In the genomic region with DNA sequence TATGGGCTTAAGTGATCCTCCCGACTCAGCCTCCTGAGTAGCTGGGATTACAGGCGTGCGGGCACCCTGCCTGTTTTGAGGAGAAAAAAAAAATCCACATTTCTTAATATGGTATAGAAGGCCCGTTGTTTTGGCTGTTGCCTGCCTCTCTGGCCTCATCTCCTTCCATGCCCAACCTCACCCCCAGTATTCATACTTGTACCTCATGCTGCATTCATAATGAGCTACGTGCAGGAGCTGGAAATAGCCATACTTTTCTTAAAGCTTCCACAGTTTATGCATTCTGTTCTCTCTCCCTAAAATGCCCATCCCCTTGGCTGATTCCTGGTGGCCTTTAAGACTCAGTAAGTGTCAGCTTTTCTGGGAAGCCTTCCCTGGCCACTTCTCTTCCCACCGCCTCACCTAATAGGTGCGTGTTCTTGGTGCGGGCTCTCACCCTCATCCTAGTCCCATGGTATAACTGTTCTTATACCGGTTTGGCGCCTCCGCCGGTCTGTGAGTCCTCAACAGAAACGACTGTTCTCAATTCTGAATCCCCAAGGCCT, we compare ENCODE assay signal across 9 cellular contexts. TPM values are rescaled to one million over a fixed set of nuclear protein-coding genes. Genes with fewer than 3 reads are reported as not detected.
A peak's percentile ranks its signal among the peaks of the same experiment; 100 is the strongest.
DNase-seq lines count a peak whose midpoint lies in the region; ATAC-seq and TF ChIP-seq lines count a peak whose summit lies in the region.
"Had no signal": no experiment of that assay in that cellular context is flagged by ENCODE, and none has a peak within 500 bp of the region (broad histone marks: within the 10 kb centered on the region; RNA-seq: fewer than 3 reads in every experiment).

No MANE protein-coding gene starts in this region.

- no peaks in the 10 kb centered on the region for H3K9me3 ChIP-seq in CD4-positive, alpha-beta T cell (ENCODE audit: control insufficient read depth, low read length)
- H3K9me3 ChIP-seq in IMR-90 (ENCODE audit: control insufficient read depth, insufficient read depth, low read length) (no peaks in the 10 kb centered on the region), parathyroid adenoma (ENCODE audit: control insufficient read depth, low read length) (no peaks in the 10 kb centered on the region)

- peak overlapping the region; percentile 12 for H2AK5ac ChIP-seq in IMR-90 (ENCODE audit: low read depth, low read length)

- intact Hi-C loops in CD4-positive, alpha-beta T cell (cut with DNase I, micrococcal nuclease) = no loop called here
- intact Hi-C loops in IMR-90 (cut with micrococcal nuclease) = loop anchor here (2.0 to 5.0 kb wide), 2 partner anchors 35 to 37 kb away; partner anchors contain the start of genes CCDC107 and RMRP
- intact Hi-C loops in dendritic cell treated with granulocyte-macrophage colony-stimulating factor and Interleukin-4, amounts not matched to agents 40 ng/mL and 50 ng/mL, for 4 days (cut with micrococcal nuclease) = loop anchor here (5.0 kb wide), 1 partner anchor 45 kb away; no protein-coding TSS in a partner anchor

- TF ChIP-seq RAD21 in IMR-90 (IDR thresholded peaks at IDR 0.05; ENCODE audit: low read length) = no peak

- H3K18ac ChIP-seq in IMR-90 (ENCODE audit: low read depth, low read length) = no peak overlapping the region; the same call in 1 of the 2 replicates

- H2AFZ ChIP-seq in IMR-90 (replicated peaks; ENCODE audit: low read length, poor library complexity) (no peak overlapping the region), parathyroid adenoma (peak overlapping the region; percentile 94)

- peaks cover 22% of the 10 kb centered on the region for H3K9me1 ChIP-seq in IMR-90 (ENCODE audit: insufficient read depth, low read length)

- CTCF ChIA-PET in CD4-positive, alpha-beta T cell (lab: Charles Lee) = interaction anchor here (1.4 kb wide), 2 partner anchors 34 to 75 kb away, joined by 3 read pairs; partner anchors contain the start of genes CCDC107 and RMRP
- CTCF ChIA-PET in IMR-90 (lab: Yijun Ruan, JAX) = interaction anchor here (0.6 to 0.9 kb wide), 3 partner anchors 9 to 31 kb away, joined by 4 to 5 read pairs (median 4); no protein-coding TSS in a partner anchor

- H2BK5ac ChIP-seq in IMR-90 (ENCODE audit: low read depth, low read length, poor library complexity, severe bottlenecking) = peak overlapping the region; percentile 98

- H2AK9ac ChIP-seq in IMR-90 (replicated peaks; ENCODE audit: low read depth, low read length, poor library complexity) = peak overlapping the region; percentile 19

- H3K4me1 ChIP-seq in IMR-90 (ENCODE audit: control insufficient read depth, insufficient read depth, low read length) (peaks cover 15% of the 10 kb centered on the region), parathyroid adenoma (peaks cover 9% of the 10 kb centered on the region)

- H3K4me3 ChIP-seq in IMR-90 (ENCODE audit: insufficient read depth, low read depth, low read length) = no peak overlapping the region
- no peak overlapping the region for H3K4me3 ChIP-seq in parathyroid adenoma (ENCODE audit: low read depth, low read length)

- peak overlapping the region; percentile 37 for H4K5ac ChIP-seq in IMR-90 (ENCODE audit: low read depth, low read length)

- H3K9ac ChIP-seq in IMR-90 (ENCODE audit: low read depth, low read length) (peak overlapping the region; percentile 95; the same call in 1 of the 2 replicates), parathyroid adenoma (no peak overlapping the region)

- H3K4me2 ChIP-seq in IMR-90 (ENCODE audit: low read depth, low read length) = no peak overlapping the region
- no peak overlapping the region for H3K4me2 ChIP-seq in parathyroid adenoma (ENCODE audit: low read length)

- peaks cover 36% of the 10 kb centered on the region for H3K4me1 Mint-ChIP-seq in CD4-positive, alpha-beta T cell (ENCODE audit: low read depth)
- H3K4me1 Mint-ChIP-seq in dendritic cell treated with granulocyte-macrophage colony-stimulating factor and Interleukin-4, amounts not matched to agents 40 ng/mL and 50 ng/mL, for 4 days (ENCODE audit: low read depth) = peaks cover 37% of the 10 kb centered on the region

- no peak for DNase-seq in CD4-positive, alpha-beta T cell
- DNase-seq in IMR-90 (no peak), GM13977 (ENCODE audit: low spot score) (no peak), NCI-H2029 (lab: John Stamatoyannopoulos, UW) (no peak), A172 (ENCODE audit: low spot score) (no peak)
- DNase-seq in stimulated activated naive CD4-positive, alpha-beta T cell (lab: John Stamatoyannopoulos, UW) = no peak

- POLR2A ChIA-PET in CD4-positive, alpha-beta T cell (lab: Charles Lee) = interaction anchor here (0.7 to 2.3 kb wide), 5 partner anchors 11 to 63 kb away, joined by 3 to 10 read pairs (median 7); partner anchors contain the start of gene ARHGEF39
- POLR2A ChIA-PET in IMR-90 (lab: Charles Lee; ENCODE audit: unreplicated experiment) = interaction anchor here (0.6 to 2.3 kb wide), 2 partner anchors 9 to 36 kb away, joined by 3 to 23 read pairs; no protein-coding TSS in a partner anchor

- no peak overlapping the region for H2BK20ac ChIP-seq in IMR-90 (ENCODE audit: low read depth, low read length)

- in situ Hi-C loops in IMR-90 (cut with MboI; ENCODE audit: low sequenced_read_pairs) = no loop called here
- in situ Hi-C loops in GM13977 (cut with MboI; ENCODE audit: low pct_unique_long_range_greater_than_20kb, low sequenced_read_pairs, unreplicated experiment) = no loop called here

- no peaks in the 10 kb centered on the region for H3K79me2 ChIP-seq in parathyroid adenoma

- H4K8ac ChIP-seq in IMR-90 (ENCODE audit: low read depth in 2 of 2, low read length in 2 of 2) = peak overlapping the region; percentile 93 to 96; a peak in 3 of 4 replicates

- no peaks in the 10 kb centered on the region for H3K9me3 Mint-ChIP-seq in CD4-positive, alpha-beta T cell
- H3K9me3 Mint-ChIP-seq in dendritic cell treated with granulocyte-macrophage colony-stimulating factor and Interleukin-4, amounts not matched to agents 40 ng/mL and 50 ng/mL, for 4 days = no peaks in the 10 kb centered on the region

- H3K27me3 ChIP-seq in CD4-positive, alpha-beta T cell (ENCODE audit: control insufficient read depth, insufficient read depth, low read length) = no peaks in the 10 kb centered on the region
- no peaks in the 10 kb centered on the region for H3K27me3 ChIP-seq in IMR-90 (ENCODE audit: control insufficient read depth, insufficient read depth, low read length)
- H3K27me3 ChIP-seq in parathyroid adenoma (ENCODE audit: control insufficient read depth, insufficient read depth, low read length) = no peaks in the 10 kb centered on the region

- H3K79me1 ChIP-seq in IMR-90 (ENCODE audit: low read depth in 1 of 2, low read length in 2 of 2) = peaks cover 0 to 53% of the 10 kb centered on the region in 2 experiments

- no peak overlapping the region for H2BK15ac ChIP-seq in IMR-90 (ENCODE audit: low read depth, low read length)

- no peak for TF ChIP-seq CTCF in CD4-positive, alpha-beta T cell (IDR thresholded peaks at IDR 0.05)
- TF ChIP-seq CTCF in IMR-90 (conservative IDR thresholded peaks at IDR 0.05; ENCODE audit: low read depth, low read length) (no peak), parathyroid adenoma (IDR thresholded peaks at IDR 0.05) (no peak), GM13977 (IDR thresholded peaks at IDR 0.05; ENCODE audit: extremely low read depth, insufficient read depth, missing control alignments) (no peak)

- 80% methylated on average over 1 of the region's 13 CpGs; no CpG with 5 or more reads in 1 of the 2 experiments for WGBS in IMR-90 (ENCODE audit: extremely low coverage in 2 of 2, insufficient read length in 1 of 2), 2 experiments

- H3K4me3 Mint-ChIP-seq in CD4-positive, alpha-beta T cell = peak overlapping the region; percentile 92
- no peak overlapping the region for H3K4me3 Mint-ChIP-seq in dendritic cell treated with granulocyte-macrophage colony-stimulating factor and Interleukin-4, amounts not matched to agents 40 ng/mL and 50 ng/mL, for 4 days

- peak overlapping the region; percentile 97; the same call in 1 of the 2 replicates for H4K91ac ChIP-seq in IMR-90 (ENCODE audit: insufficient read depth, low read depth, low read length)

- H3K27ac ChIP-seq in CD4-positive, alpha-beta T cell (ENCODE audit: low read depth, low read length) = no peak overlapping the region
- H3K27ac ChIP-seq in IMR-90 (ENCODE audit: insufficient read depth, low read length) (peak overlapping the region; percentile 98; the same call in 1 of the 2 replicates), parathyroid adenoma (peak overlapping the region; percentile 69)

- H3K36me3 ChIP-seq in IMR-90 (ENCODE audit: control insufficient read depth, insufficient read depth, low read length) = peaks cover 27% of the 10 kb centered on the region
- H3K36me3 ChIP-seq in parathyroid adenoma (ENCODE audit: control insufficient read depth, insufficient read depth, low read length) = no peaks in the 10 kb centered on the region

- H3K4ac ChIP-seq in IMR-90 (ENCODE audit: low read depth, low read length) = peak overlapping the region; percentile 96

- peak overlapping the region; percentile 91; the same call in 1 of the 2 replicates for H3K14ac ChIP-seq in IMR-90 (replicated peaks; ENCODE audit: low read depth, low read length)

- dilution Hi-C loops in IMR-90 (cut with HindIII; ENCODE audit: low sequenced_read_pairs, unreplicated experiment) = no loop called here

- H4K20me1 ChIP-seq in IMR-90 (ENCODE audit: insufficient read depth, low read length) = peaks cover 37% of the 10 kb centered on the region

- peak overlapping the region; percentile 84; the same call in 1 of the 2 replicates for H3K23ac ChIP-seq in IMR-90 (ENCODE audit: low read depth, low read length)

- no peak for ATAC-seq in CD4-positive, alpha-beta T cell (ENCODE audit: poor library complexity)
- ATAC-seq in IMR-90 (ENCODE audit: low read depth) = no peak

- BruUV-seq in IMR-90 (replicated peaks; lab: Mats Ljungman, UMichigan) = no TSS peak

- no peak overlapping the region for H3K56ac ChIP-seq in IMR-90 (ENCODE audit: extremely low read depth, insufficient read depth, low read length)

- peak overlapping the region; percentile 73 for H3K27ac Mint-ChIP-seq in CD4-positive, alpha-beta T cell
- H3K27ac Mint-ChIP-seq in dendritic cell treated with granulocyte-macrophage colony-stimulating factor and Interleukin-4, amounts not matched to agents 40 ng/mL and 50 ng/mL, for 4 days = peak overlapping the region; percentile 83

- TF ChIP-seq POLR2A in IMR-90 (IDR thresholded peaks at IDR 0.05; ENCODE audit: low read depth, low read length) = no peak

- 0 out of 2 replicates have a peak overlapping the region, but pooled peaks have one; percentile 4 for H2BK120ac ChIP-seq in IMR-90 (ENCODE audit: low read depth, low read length)

- no peaks in the 10 kb centered on the region for H3K27me3 Mint-ChIP-seq in CD4-positive, alpha-beta T cell
- H3K27me3 Mint-ChIP-seq in dendritic cell treated with granulocyte-macrophage colony-stimulating factor and Interleukin-4, amounts not matched to agents 40 ng/mL and 50 ng/mL, for 4 days = peaks cover 18% of the 10 kb centered on the region

- no peaks in the 10 kb centered on the region for H3K36me3 Mint-ChIP-seq in CD4-positive, alpha-beta T cell (ENCODE audit: low read depth)
- H3K36me3 Mint-ChIP-seq in dendritic cell treated with granulocyte-macrophage colony-stimulating factor and Interleukin-4, amounts not matched to agents 40 ng/mL and 50 ng/mL, for 4 days (ENCODE audit: low read depth) = peaks cover 7% of the 10 kb centered on the region

RNA-seq across cellular contexts. Expression of gene TPM2, which starts 2.1 kb away (rescaled TPM):
- 10 to 100 TPM; 63.1 to 63.5 TPM for total RNA-seq in CD4-positive, alpha-beta T cell
- 960 and 1,994 TPM in 2 replicates for total RNA-seq in IMR-90 (2012; rRNA removed)
- polyA plus RNA-seq in IMR-90 (2012; rRNA removed) = 2,500 and 2,548 TPM in 2 replicates
- polyA plus RNA-seq in IMR-90 (2012; cell fraction: cytosol; rRNA removed) = 1,868 and 3,037 TPM in 2 replicates
- 2,387 and 3,173 TPM in 2 replicates for polyA plus RNA-seq in IMR-90 (2012; cell fraction: nucleus; rRNA removed; ENCODE audit: low replicate concordance)
- total RNA-seq in A172 (2014; rRNA removed; shearing (Covaris generic)) = 423 and 447 TPM in 2 replicates

RNA-seq across cellular contexts. Expression of gene CA9, which starts 18.1 kb away (rescaled TPM):
- total RNA-seq in CD4-positive, alpha-beta T cell = not detected
- total RNA-seq in IMR-90 (2012; rRNA removed) = 0.54 and 0.56 TPM in 2 replicates
- 3.7 and 3.9 TPM in 2 replicates for polyA plus RNA-seq in IMR-90 (2012; rRNA removed)
- 5.2 and 9.9 TPM in 2 replicates for polyA plus RNA-seq in IMR-90 (2012; cell fraction: cytosol; rRNA removed)
- 2.5 and 4.3 TPM in 2 replicates for polyA plus RNA-seq in IMR-90 (2012; cell fraction: nucleus; rRNA removed; ENCODE audit: low replicate concordance)
- not detected in 2 replicates for total RNA-seq in A172 (2014; rRNA removed; shearing (Covaris generic))
- total RNA-seq: ureter had no signal

RNA-seq across cellular contexts. Expression of gene ARHGEF39, which starts 26.8 kb away (rescaled TPM):
- total RNA-seq in CD4-positive, alpha-beta T cell = under 1 TPM; 0.08 to 0.17 TPM
- total RNA-seq in IMR-90 (2012; rRNA removed) = 0.56 and 2.5 TPM in 2 replicates
- polyA plus RNA-seq in IMR-90 (2012; rRNA removed) = 2.1 and 2.8 TPM in 2 replicates
- 0.82 and 1.1 TPM in 2 replicates for polyA plus RNA-seq in IMR-90 (2012; cell fraction: cytosol; rRNA removed)
- polyA plus RNA-seq in IMR-90 (2012; cell fraction: nucleus; rRNA removed; ENCODE audit: low replicate concordance) = 7.1 and 7.2 TPM in 2 replicates
- total RNA-seq in A172 (2014; rRNA removed; shearing (Covaris generic)) = 2.5 and 3.6 TPM in 2 replicates

RNA-seq across cellular contexts. Expression of gene CCDC107, which starts 33.7 kb away (rescaled TPM):
- total RNA-seq in CD4-positive, alpha-beta T cell = 10 to 100 TPM; 10.2 TPM
- 6.8 and 10.0 TPM in 2 replicates for total RNA-seq in IMR-90 (2012; rRNA removed)
- 21.1 and 24.4 TPM in 2 replicates for polyA plus RNA-seq in IMR-90 (2012; rRNA removed)
- 15.4 and 21.2 TPM in 2 replicates for polyA plus RNA-seq in IMR-90 (2012; cell fraction: cytosol; rRNA removed)
- 17.3 and 33.3 TPM in 2 replicates for polyA plus RNA-seq in IMR-90 (2012; cell fraction: nucleus; rRNA removed; ENCODE audit: low replicate concordance)
- 5.7 and 12.6 TPM in 2 replicates for total RNA-seq in A172 (2014; rRNA removed; shearing (Covaris generic))

RNA-seq across cellular contexts. Expression of gene RMRP, which starts 34.0 kb away (rescaled TPM):
- total RNA-seq in CD4-positive, alpha-beta T cell = over 10,000 TPM; 14,857 to 24,615 TPM
- total RNA-seq in IMR-90 (2012; rRNA removed) = 13,690 and 21,707 TPM in 2 replicates
- polyA plus RNA-seq in IMR-90 (2012; rRNA removed) = 39.7 and 88.0 TPM in 2 replicates
- polyA plus RNA-seq in IMR-90 (2012; cell fraction: cytosol; rRNA removed) = not detected in 2 replicates
- polyA plus RNA-seq in IMR-90 (2012; cell fraction: nucleus; rRNA removed; ENCODE audit: low replicate concordance) = not detected in 2 replicates
- total RNA-seq in A172 (2014; rRNA removed; shearing (Covaris generic)) = 1,768 and 6,657 TPM in 2 replicates

Comparison
In these comparisons a context has a peak if more than half of its experiments do, and no peak if none do; other contexts are left out.
1. intact Hi-C loops: an anchor here in IMR-90 (2.0 to 5.0 kb wide) and dendritic cell treated with granulocyte-macrophage colony-stimulating factor and Interleukin-4, amounts not matched to agents 40 ng/mL and 50 ng/mL, for 4 days (5.0 kb wide); none called in CD4-positive, alpha-beta T cell.